Comparison of ENCODE assay signal across 10 cellular contexts in genomic region chr1:232951605-232952004, GRCh38. TPM values are rescaled to one million over a fixed set of nuclear protein-coding genes. Genes with fewer than 3 reads are reported as not detected.
DNase-seq lines count a peak whose midpoint lies in the region; ATAC-seq and TF ChIP-seq lines count a peak whose summit lies in the region.
"Had no signal": no experiment of that assay in that cellular context is flagged by ENCODE, and none has a peak within 500 bp of the region (broad histone marks: within the 10 kb centered on the region; RNA-seq: fewer than 3 reads in every experiment).

No MANE protein-coding gene starts in this region.

- H3F3A ChIP-seq in neural cell (ENCODE audit: insufficient read depth, low read length, poor library complexity, severe bottlenecking) = no peaks in the 10 kb centered on the region

- peaks cover 30% of the 10 kb centered on the region for H3K4me1 ChIP-seq in CD4-positive, alpha-beta memory T cell (ENCODE audit: insufficient read depth, low read length)
- H3K4me1 ChIP-seq in ectodermal cell (ENCODE audit: control insufficient read depth, insufficient read depth, low read length) (peaks cover 12% of the 10 kb centered on the region), foreskin keratinocyte (peaks cover 12% of the 10 kb centered on the region)

- H3K27me3 ChIP-seq in CD4-positive, alpha-beta memory T cell (ENCODE audit: insufficient read depth, low read length) = no peaks in the 10 kb centered on the region
- no peaks in the 10 kb centered on the region for H3K27me3 ChIP-seq in MG63
- no peaks in the 10 kb centered on the region for H3K27me3 ChIP-seq in ectodermal cell (ENCODE audit: control insufficient read depth, insufficient read depth, low read length, poor library complexity, severe bottlenecking)
- H3K27me3 ChIP-seq in neural cell (ENCODE audit: insufficient read depth, low read depth, low read length) = no peaks in the 10 kb centered on the region
- H3K27me3 ChIP-seq in foreskin keratinocyte = no peaks in the 10 kb centered on the region
- H3K27me3 ChIP-seq: neutrophil, thyroid gland had no signal

- H3K27ac Mint-ChIP-seq in CD4-positive, alpha-beta memory T cell = peak overlapping the region in 1 of 7 donors; percentile 89

- no peaks in the 10 kb centered on the region for H3K9me3 Mint-ChIP-seq in CD4-positive, alpha-beta memory T cell

- H3K27me3 Mint-ChIP-seq in CD4-positive, alpha-beta memory T cell = no peaks in the 10 kb centered on the region

- H3K27ac ChIP-seq in CD4-positive, alpha-beta memory T cell (ENCODE audit: low read depth, low read length) = peak overlapping the region; percentile 58
- H3K27ac ChIP-seq in ectodermal cell (ENCODE audit: insufficient read depth, low read depth, low read length, poor library complexity, severe bottlenecking) (no peak overlapping the region), neural cell (ENCODE audit: low read length) (no peak overlapping the region), foreskin keratinocyte (no peak overlapping the region)

- POLR2A ChIA-PET in CD4-positive, alpha-beta memory T cell (lab: Charles Lee; ENCODE audit: partially characterized antibody) = no interaction called here

- peak overlapping the region; percentile 73 for H3K9ac ChIP-seq in neural cell (ENCODE audit: low read length)

- peak overlapping the region in 1 of 2 donors; percentile 87 for H3K4me3 ChIP-seq in CD4-positive, alpha-beta memory T cell (ENCODE audit: low read length in 2 of 2)
- peak overlapping the region; percentile 86 for H3K4me3 ChIP-seq in MG63
- H3K4me3 ChIP-seq in ectodermal cell (ENCODE audit: insufficient read depth, low read depth, low read length) = peak overlapping the region; percentile 77
- H3K4me3 ChIP-seq in neural cell (ENCODE audit: low read length) = peak overlapping the region; percentile 81

- peak overlapping the region in 7 of 8 donors; percentile 94 to 98 (median 97) for H3K4me3 Mint-ChIP-seq in CD4-positive, alpha-beta memory T cell

- H3K9me2 ChIP-seq in neural cell (ENCODE audit: insufficient read depth, low read length) = no peaks in the 10 kb centered on the region

- WGBS in ectodermal cell, 2 experiments = 64% methylated on average over 1 of the region's 1 CpG; no CpG with 5 or more reads in 1 of the 2 experiments

- H3K9me3 ChIP-seq in CD4-positive, alpha-beta memory T cell (ENCODE audit: control insufficient read depth in 1 of 2, low read length in 2 of 2) = no peaks in the 10 kb centered on the region
- no peaks in the 10 kb centered on the region for H3K9me3 ChIP-seq in MG63
- H3K9me3 ChIP-seq in ectodermal cell (ENCODE audit: control insufficient read depth, low read length) = no peaks in the 10 kb centered on the region
- no peaks in the 10 kb centered on the region for H3K9me3 ChIP-seq in neural cell (ENCODE audit: low read length)
- H3K9me3 ChIP-seq: neutrophil, thyroid gland had no signal

- intact Hi-C loops in CD4-positive, alpha-beta memory T cell (cut with micrococcal nuclease) = loop anchor here (2.0 kb wide), 1 partner anchor 147 kb away; the partner anchor contains the start of gene MAP10

- no peak for ATAC-seq in foreskin keratinocyte
- no peak for ATAC-seq in GM18502 (IDR thresholded peaks at IDR 0.05; ENCODE audit: poor library complexity, unreplicated experiment)
- ATAC-seq in GM18520 (IDR thresholded peaks at IDR 0.05; ENCODE audit: unreplicated experiment) = no peak

- peaks cover 15% of the 10 kb centered on the region for H3K79me2 ChIP-seq in neural cell (replicated peaks; ENCODE audit: insufficient read depth, low read length)

- TF ChIP-seq CTCF in neural cell (IDR thresholded peaks at IDR 0.05; ENCODE audit: poor library complexity, severe bottlenecking) (no peak), foreskin keratinocyte (conservative IDR thresholded peaks at IDR 0.05) (no peak)

- H3K36me3 Mint-ChIP-seq in CD4-positive, alpha-beta memory T cell = peaks cover 13 to 19% of the 10 kb centered on the region in 2 donors

- H4K20me1 ChIP-seq in neural cell (ENCODE audit: insufficient read depth) = no peaks in the 10 kb centered on the region

- TF ChIP-seq EP300 in neural cell (conservative IDR thresholded peaks at IDR 0.05; ENCODE audit: poor library complexity, severe bottlenecking) = no peak

- H3K36me3 ChIP-seq in CD4-positive, alpha-beta memory T cell (ENCODE audit: insufficient read depth, low read length) = peaks cover 4% of the 10 kb centered on the region
- H3K36me3 ChIP-seq in MG63 (peaks cover 15% of the 10 kb centered on the region), ectodermal cell (ENCODE audit: control insufficient read depth, insufficient read depth, low read length) (peaks cover 5% of the 10 kb centered on the region), neural cell (ENCODE audit: insufficient read depth, low read length) (no peaks in the 10 kb centered on the region)
- H3K36me3 ChIP-seq: neutrophil, thyroid gland had no signal

- H3K4me1 Mint-ChIP-seq in CD4-positive, alpha-beta memory T cell = peaks cover 24 to 48% (median 33%) of the 10 kb centered on the region in 4 donors

- peak overlapping the region; percentile 96 for H3K4me2 ChIP-seq in neural cell (ENCODE audit: low read length)

- no peak overlapping the region for H2AFZ ChIP-seq in neural cell (ENCODE audit: low read depth, low read length)

- DNase-seq in CD4-positive, alpha-beta memory T cell = no peak
- DNase-seq in MG63 = no peak
- no peak for DNase-seq in foreskin keratinocyte
- no peak for DNase-seq in cortex of kidney (lab: John Stamatoyannopoulos, UW)

- TF ChIP-seq RAD21 in neural cell (conservative IDR thresholded peaks at IDR 0.05) = no peak

- CTCF ChIA-PET in CD4-positive, alpha-beta memory T cell (lab: Charles Lee; ENCODE audit: partially characterized antibody) = interaction anchor here (0.7 to 1.5 kb wide), 4 partner anchors 15 to 315 kb away, joined by 3 to 4 read pairs (median 4); no protein-coding TSS in a partner anchor

TF ChIP-seq in neural cell, 6 proteins besides CTCF, POLR2A, EP300 and RAD21:
- TF ChIP-seq MXI1 (conservative IDR thresholded peaks at IDR 0.05; ENCODE audit: poor library complexity, severe bottlenecking) = no peak
- no peak for TF ChIP-seq TAF1 (IDR thresholded peaks at IDR 0.05; ENCODE audit: low read depth)
- TF ChIP-seq REST (IDR thresholded peaks at IDR 0.05; ENCODE audit: borderline replicate concordance) = no peak
- TF ChIP-seq SMC3 (conservative IDR thresholded peaks at IDR 0.05; ENCODE audit: poor library complexity) = no peak
- no peak for TF ChIP-seq POLR2AphosphoS5 (IDR thresholded peaks at IDR 0.05)
- no peak for TF ChIP-seq EZH2 (IDR thresholded peaks at IDR 0.05; ENCODE audit: borderline replicate concordance, insufficient read depth, low read length, poor library complexity, severe bottlenecking)
TF ChIP-seq in neural cell: peak in this region for 0.

RNA-seq across cellular contexts. Expression of gene NTPCR, which starts 1.2 kb away (rescaled TPM):
- total RNA-seq in CD4-positive, alpha-beta memory T cell = 10 to 100 TPM; 16.0 to 16.5 TPM
- 10 to 100 TPM; 32.1 to 61.6 TPM for polyA plus RNA-seq in CD4-positive, alpha-beta memory T cell
- total RNA-seq in MG63 (2014; rRNA removed; shearing (Covaris generic); ENCODE audit: low replicate concordance) = 34.5 and 47.6 TPM in 2 replicates
- 90.8 TPM for polyA plus RNA-seq in ectodermal cell (2013, experiment 1 of 4)
- 91.1 TPM for polyA plus RNA-seq in ectodermal cell (2013, experiment 2 of 4)
- polyA plus RNA-seq in ectodermal cell (2013, experiment 3 of 4) = 80.8 TPM
- polyA plus RNA-seq in ectodermal cell (2013, experiment 4 of 4) = 84.2 TPM
- 36.7 and 52.6 TPM in 2 replicates for polyA plus RNA-seq in neural cell
- polyA minus RNA-seq in neural cell = 22.6 and 32.0 TPM in 2 replicates
- 36.3 and 48.3 TPM in 2 replicates for total RNA-seq in foreskin keratinocyte
- 48.7 and 64.2 TPM in 2 replicates for polyA plus RNA-seq in foreskin keratinocyte
